ENCODE assay signal across 13 cellular contexts in genomic region chr1:93033029-93033428, GRCh38. TPM values are rescaled to one million over a fixed set of nuclear protein-coding genes. Genes with fewer than 3 reads are reported as not detected.
DNase-seq lines count a peak whose midpoint lies in the region; ATAC-seq, FAIRE-seq and TF ChIP-seq lines count a peak whose summit lies in the region.
"Had no signal": no experiment of that assay in that cellular context is flagged by ENCODE, and none has a peak within 500 bp of the region (broad histone marks: within the 10 kb centered on the region; RNA-seq: fewer than 3 reads in every experiment).

No MANE protein-coding gene starts in this region.

- H3K27me3 ChIP-seq in CD4-positive, alpha-beta T cell (ENCODE audit: control insufficient read depth, insufficient read depth, low read length) = no peaks in the 10 kb centered on the region

- H3K9me3 Mint-ChIP-seq in activated B cell treated with CpG ODN at 0.5 μM for 24 hours = no peaks in the 10 kb centered on the region
- no peaks in the 10 kb centered on the region for H3K9me3 Mint-ChIP-seq in activated CD4-positive, alpha-beta memory T cell treated with anti-CD3 and anti-CD28 coated beads, Interleukin-2, amount 10 ng/mL, durations not matched to agents 7 days and 5 days
- H3K9me3 Mint-ChIP-seq in CD4-positive, alpha-beta T cell = no peaks in the 10 kb centered on the region
- H3K9me3 Mint-ChIP-seq: activated naive CD4-positive, alpha-beta T cell treated with anti-CD3 and anti-CD28 coated beads, Interleukin-2, amount 10 ng/mL, durations not matched to agents 7 days and 5 days; central memory CD8-positive, alpha-beta T cell had no signal

- H3K4me3 ChIP-seq in A549 = no peak overlapping the region

- peaks cover 25% of the 10 kb centered on the region for H3K4me1 Mint-ChIP-seq in activated B cell treated with CpG ODN at 0.5 μM for 24 hours
- peaks cover 29% of the 10 kb centered on the region for H3K4me1 Mint-ChIP-seq in activated CD4-positive, alpha-beta memory T cell treated with anti-CD3 and anti-CD28 coated beads, Interleukin-2, amount 10 ng/mL, durations not matched to agents 7 days and 5 days
- peaks cover 30% of the 10 kb centered on the region for H3K4me1 Mint-ChIP-seq in CD4-positive, alpha-beta T cell (ENCODE audit: low read depth)

- H3K36me3 Mint-ChIP-seq in activated B cell treated with CpG ODN at 0.5 μM for 24 hours (ENCODE audit: low read depth) = no peaks in the 10 kb centered on the region
- H3K36me3 Mint-ChIP-seq in activated CD4-positive, alpha-beta memory T cell treated with anti-CD3 and anti-CD28 coated beads, Interleukin-2, amount 10 ng/mL, durations not matched to agents 7 days and 5 days (ENCODE audit: low read depth) = no peaks in the 10 kb centered on the region
- H3K36me3 Mint-ChIP-seq in CD4-positive, alpha-beta T cell (ENCODE audit: low read depth) = no peaks in the 10 kb centered on the region
- H3K36me3 Mint-ChIP-seq: activated naive CD4-positive, alpha-beta T cell treated with anti-CD3 and anti-CD28 coated beads, Interleukin-2, amount 10 ng/mL, durations not matched to agents 7 days and 5 days had no signal

- no peaks in the 10 kb centered on the region for H3K4me1 ChIP-seq in A549

- H3K4me3 Mint-ChIP-seq in activated B cell treated with CpG ODN at 0.5 μM for 24 hours = no peak overlapping the region
- no peak overlapping the region for H3K4me3 Mint-ChIP-seq in activated CD4-positive, alpha-beta memory T cell treated with anti-CD3 and anti-CD28 coated beads, Interleukin-2, amount 10 ng/mL, durations not matched to agents 7 days and 5 days
- no peak overlapping the region for H3K4me3 Mint-ChIP-seq in CD4-positive, alpha-beta T cell
- H3K4me3 Mint-ChIP-seq: activated naive CD4-positive, alpha-beta T cell treated with anti-CD3 and anti-CD28 coated beads, Interleukin-2, amount 10 ng/mL, durations not matched to agents 7 days and 5 days; central memory CD8-positive, alpha-beta T cell; T-helper 17 cell had no signal

- intact Hi-C loops in activated B cell treated with CpG ODN at 0.5 μM for 24 hours (cut with micrococcal nuclease) = no loop called here
- intact Hi-C loops in CD4-positive, alpha-beta T cell (cut with DNase I, micrococcal nuclease) = no loop called here

- no peak overlapping the region for H3K4me2 ChIP-seq in A549

- TF ChIP-seq EP300 in A549 (IDR thresholded peaks at IDR 0.05) = no peak

- no peak overlapping the region for H3K27ac ChIP-seq in A549
- H3K27ac ChIP-seq in CD4-positive, alpha-beta T cell (ENCODE audit: low read depth, low read length) = no peak overlapping the region

- H3K27me3 Mint-ChIP-seq in activated B cell treated with CpG ODN at 0.5 μM for 24 hours = no peaks in the 10 kb centered on the region
- H3K27me3 Mint-ChIP-seq in activated CD4-positive, alpha-beta memory T cell treated with anti-CD3 and anti-CD28 coated beads, Interleukin-2, amount 10 ng/mL, durations not matched to agents 7 days and 5 days = peaks cover 2% of the 10 kb centered on the region
- H3K27me3 Mint-ChIP-seq in CD4-positive, alpha-beta T cell = no peaks in the 10 kb centered on the region
- H3K27me3 Mint-ChIP-seq: central memory CD8-positive, alpha-beta T cell had no signal

- ATAC-seq in A549 = no peak
- peak; percentile 36 for ATAC-seq in GM18868 (IDR thresholded peaks at IDR 0.05; ENCODE audit: unreplicated experiment)
- peak; percentile 30 for ATAC-seq in activated B cell treated with CpG ODN at 0.5 μM for 24 hours (ENCODE audit: low read depth)
- no peak for ATAC-seq in CD4-positive, alpha-beta T cell (ENCODE audit: poor library complexity)
- ATAC-seq: T-helper 17 cell had no signal

- FAIRE-seq in A549 (lab: Jason Lieb, UNC) = no peak

- peak overlapping the region; percentile 59 for H3K27ac Mint-ChIP-seq in activated B cell treated with CpG ODN at 0.5 μM for 24 hours
- H3K27ac Mint-ChIP-seq in activated CD4-positive, alpha-beta memory T cell treated with anti-CD3 and anti-CD28 coated beads, Interleukin-2, amount 10 ng/mL, durations not matched to agents 7 days and 5 days = no peak overlapping the region
- no peak overlapping the region for H3K27ac Mint-ChIP-seq in CD4-positive, alpha-beta T cell
- H3K27ac Mint-ChIP-seq: activated naive CD4-positive, alpha-beta T cell treated with anti-CD3 and anti-CD28 coated beads, Interleukin-2, amount 10 ng/mL, durations not matched to agents 7 days and 5 days; T-helper 17 cell had no signal

- TF ChIP-seq RAD21 in A549 (conservative IDR thresholded peaks at IDR 0.05 in 1 of 2, IDR thresholded peaks at IDR 0.05 in 1 of 2) = no peak

- no peaks in the 10 kb centered on the region for H3K9me3 ChIP-seq in A549
- no peaks in the 10 kb centered on the region for H3K9me3 ChIP-seq in CD4-positive, alpha-beta T cell (ENCODE audit: control insufficient read depth, low read length)

- DNase-seq in A549 (ENCODE audit: low read depth in 1 of 2, low spot score in 1 of 2) (no peak), MV-4-11 (lab: John Stamatoyannopoulos, UW) (peak; percentile 41), activated B cell treated with CpG ODN at 0.5 μM for 24 hours (no peak), T-helper 9 cell (no peak), hepatic stellate cell (ENCODE audit: low spot score) (no peak)
- DNase-seq in activated CD4-positive, alpha-beta memory T cell treated with anti-CD3 and anti-CD28 coated beads, Interleukin-2, amount 10 ng/mL, durations not matched to agents 7 days and 5 days = no peak
- no peak for DNase-seq in CD4-positive, alpha-beta T cell
- DNase-seq: activated naive CD4-positive, alpha-beta T cell treated with anti-CD3 and anti-CD28 coated beads, Interleukin-2, amount 10 ng/mL, durations not matched to agents 7 days and 5 days; NCI-H2107; posterior cingulate gyrus; T-helper 17 cell had no signal

- TF ChIP-seq CTCF in A549 (IDR thresholded peaks at IDR 0.05) = no peak
- TF ChIP-seq CTCF in activated B cell treated with CpG ODN at 0.5 μM for 24 hours (IDR thresholded peaks at IDR 0.05) = no peak
- no peak for TF ChIP-seq CTCF in CD4-positive, alpha-beta T cell (IDR thresholded peaks at IDR 0.05)

- whole genome bisulfite sequencing in A549 (ENCODE audit: missing lambda C conversion rate) = 68% methylated on average over 5 of the region's 5 CpGs

- CTCF ChIA-PET in A549 (lab: Yijun Ruan, JAX) (no interaction called here), activated B cell treated with CpG ODN at 0.5 μM for 24 hours (lab: Charles Lee) (interaction anchor here (1.9 kb wide), 1 partner anchor 29 kb away, joined by 7 read pairs; no protein-coding TSS in a partner anchor)
- CTCF ChIA-PET in activated CD4-positive, alpha-beta memory T cell treated with anti-CD3 and anti-CD28 coated beads, Interleukin-2, amount 10 ng/mL, durations not matched to agents 7 days and 5 days (lab: Charles Lee) = interaction anchor here (1.1 to 2.5 kb wide), 3 partner anchors 9 to 29 kb away, joined by 3 to 7 read pairs (median 7); no protein-coding TSS in a partner anchor
- CTCF ChIA-PET in CD4-positive, alpha-beta T cell (lab: Charles Lee) = interaction anchor here (0.7 kb wide), 1 partner anchor 811 kb away, joined by 3 read pairs; no protein-coding TSS in a partner anchor

- POLR2A ChIA-PET in A549 (lab: Yijun Ruan, JAX) = no interaction called here
- POLR2A ChIA-PET in activated B cell treated with CpG ODN at 0.5 μM for 24 hours (lab: Charles Lee) = interaction anchor here (1.8 kb wide), 1 partner anchor 46 kb away, joined by 13 read pairs; the partner anchor contains the start of gene MTF2
- POLR2A ChIA-PET in activated CD4-positive, alpha-beta memory T cell treated with anti-CD3 and anti-CD28 coated beads, Interleukin-2, amount 10 ng/mL, durations not matched to agents 7 days and 5 days (lab: Charles Lee) = interaction anchor here (2.3 kb wide), 1 partner anchor 9 kb away, joined by 11 read pairs; no protein-coding TSS in a partner anchor
- POLR2A ChIA-PET in CD4-positive, alpha-beta T cell (lab: Charles Lee) = interaction anchor here (0.6 to 0.9 kb wide), 2 partner anchors 65 to 188 kb away, joined by 3 read pairs; no protein-coding TSS in a partner anchor

- no peak for TF ChIP-seq POLR2A in A549 (IDR thresholded peaks at IDR 0.05; ENCODE audit: low read length)

TF ChIP-seq in A549, 52 proteins besides CTCF, POLR2A, EP300 and RAD21:
- TF ChIP-seq, protein P1, sequence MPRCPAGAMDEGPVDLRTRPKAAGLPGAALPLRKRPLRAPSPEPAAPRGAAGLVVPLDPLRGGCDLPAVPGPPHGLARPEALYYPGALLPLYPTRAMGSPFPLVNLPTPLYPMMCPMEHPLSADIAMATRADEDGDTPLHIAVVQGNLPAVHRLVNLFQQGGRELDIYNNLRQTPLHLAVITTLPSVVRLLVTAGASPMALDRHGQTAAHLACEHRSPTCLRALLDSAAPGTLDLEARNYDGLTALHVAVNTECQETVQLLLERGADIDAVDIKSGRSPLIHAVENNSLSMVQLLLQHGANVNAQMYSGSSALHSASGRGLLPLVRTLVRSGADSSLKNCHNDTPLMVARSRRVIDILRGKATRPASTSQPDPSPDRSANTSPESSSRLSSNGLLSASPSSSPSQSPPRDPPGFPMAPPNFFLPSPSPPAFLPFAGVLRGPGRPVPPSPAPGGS (IDR thresholded peaks at IDR 0.05) = no peak
- peak; percentile 20 for TF ChIP-seq MAFK (IDR thresholded peaks at IDR 0.05; ENCODE audit: partially characterized antibody)
TF ChIP-seq in A549: peak in this region for 1.

RNA-seq across cellular contexts. Expression of gene MTF2, which starts 46.1 kb away (rescaled TPM):
- polyA plus RNA-seq in A549 (2011; rRNA removed) = 29.5 and 31.2 TPM in 2 replicates
- polyA plus RNA-seq in A549 (2012; cell fraction: cytosol; rRNA removed) = 10.0 and 10.8 TPM in 2 replicates
- polyA plus RNA-seq in A549 (2012; cell fraction: nucleus; rRNA removed) = 4.5 TPM in 2 replicates
- 12.8 to 14.3 TPM (median 13.1 TPM) in 3 replicates for polyA plus RNA-seq in A549 (2017; fragmentation: RNase III; extraction: RNeasy Plus Mini Kit Qiagen cat#74134 plus additional on column Dnase treatment)
- 25.1 and 25.3 TPM in 2 replicates for polyA minus RNA-seq in A549 (2011; rRNA and poly(A)+ RNA removed)
- total RNA-seq in activated B cell treated with CpG ODN at 0.5 μM for 24 hours = 49.1 and 59.7 TPM in 2 replicates
- total RNA-seq in activated CD4-positive, alpha-beta memory T cell treated with anti-CD3 and anti-CD28 coated beads, Interleukin-2, amount 10 ng/mL, durations not matched to agents 7 days and 5 days = 10 to 100 TPM; 55.5 to 56.6 TPM
- total RNA-seq in CD4-positive, alpha-beta T cell = 10 to 100 TPM; 37.9 to 39.3 TPM

Comparison
In these comparisons a context has a peak if more than half of its experiments do, and no peak if none do; other contexts are left out.
1. ATAC-seq: peak in GM18868 (single experiment) and activated B cell treated with CpG ODN at 0.5 μM for 24 hours (single experiment); none in A549 (0 of 2) and CD4-positive, alpha-beta T cell (single experiment).